In the genomic region with DNA sequence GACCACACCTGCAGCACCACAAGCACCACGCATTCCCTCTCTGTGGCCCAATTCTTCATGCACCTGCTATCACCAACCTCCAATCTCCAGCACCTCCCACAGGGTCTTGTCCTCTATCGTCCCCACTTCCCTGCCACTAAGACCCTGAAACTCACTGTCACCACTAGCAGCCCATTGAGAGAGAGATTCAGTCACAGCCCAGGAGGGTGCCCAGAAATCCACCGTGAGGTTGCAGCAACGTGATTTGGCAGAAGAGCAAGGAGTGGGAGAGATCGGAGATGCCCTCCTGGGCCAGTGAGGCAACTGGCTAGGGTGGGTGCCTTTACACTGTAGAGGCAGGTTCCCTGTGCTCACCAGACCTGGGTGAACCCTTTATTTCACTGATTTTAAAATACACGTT, we compare ENCODE assay signal across 23 cellular contexts.
"Had no signal": no experiment of that assay in that cellular context is flagged by ENCODE, and none has a peak within 500 bp of the region (broad histone marks: within the 10 kb centered on the region; RNA-seq: fewer than 3 reads in every experiment).

No MANE protein-coding gene starts in this region.

- H3K27ac ChIP-seq: body of pancreas, cardiac muscle cell, left lung, thyroid gland had no signal

- H3K4me1 Mint-ChIP-seq: activated B cell treated with CpG ODN at 0.5 μM for 24 hours; activated CD4-positive, alpha-beta T cell treated with anti-CD3 and anti-CD28 coated beads for 36 hours; activated CD8-positive, alpha-beta memory T cell treated with anti-CD3 and anti-CD28 coated beads, Interleukin-2, amount 10 ng/mL, durations not matched to agents 7 days and 5 days had no signal

- H3K4me1 ChIP-seq: body of pancreas had no signal

- H3K9me3 ChIP-seq: body of pancreas, left lung, thyroid gland had no signal

- DNase-seq: activated B cell treated with CpG ODN at 0.5 μM for 24 hours; activated CD4-positive, alpha-beta T cell treated with anti-CD3 and anti-CD28 coated beads for 36 hours; activated CD8-positive, alpha-beta memory T cell treated with anti-CD3 and anti-CD28 coated beads, Interleukin-2, amount 10 ng/mL, durations not matched to agents 7 days and 5 days; activated CD8-positive, alpha-beta T cell treated with anti-CD3 and anti-CD28 coated beads for 36 hours; activated gamma-delta T cell treated with Interleukin-2 at 50 U/mL for 16 hours; activated T-cell treated with anti-CD3 and anti-CD28 coated beads for 4 hours; anterior cingulate cortex; body of pancreas; effector CD8-positive, alpha-beta T cell; foreskin melanocyte; left lung; mammary epithelial cell; midbrain; nucleus accumbens; posterior cingulate gyrus; stimulated activated CD4-positive, alpha-beta T cell treated with anti-CD3 and anti-CD28 coated beads, Interleukin-4, amount 100 ng/mL, for 1 hour; stimulated activated naive CD8-positive, alpha-beta T cell treated with anti-CD3 and anti-CD28 coated beads, Interleukin-15, Interleukin-2, amounts not matched to agents 100 U/mL and 50 U/mL, for 24 hours; thyroid gland had no signal

- H3K4me3 Mint-ChIP-seq: activated B cell treated with CpG ODN at 0.5 μM for 24 hours; activated CD4-positive, alpha-beta T cell treated with anti-CD3 and anti-CD28 coated beads for 36 hours; activated CD8-positive, alpha-beta memory T cell treated with anti-CD3 and anti-CD28 coated beads, Interleukin-2, amount 10 ng/mL, durations not matched to agents 7 days and 5 days; activated CD8-positive, alpha-beta T cell treated with anti-CD3 and anti-CD28 coated beads for 36 hours; activated naive CD4-positive, alpha-beta T cell treated with anti-CD3 and anti-CD28 coated beads, Interleukin-2, amount 50 U/mL, for 24 hours; dendritic cell treated with granulocyte-macrophage colony-stimulating factor and Interleukin-4, amounts not matched to agents 40 ng/mL and 50 ng/mL, for 4 days; natural killer cell treated with Interleukin-12 subunit alpha and Interleukin-12 subunit beta and Interleukin-15 and Interleukin-18, amount 100 ng/mL, for 72 hours; T-helper 1 cell treated with Interleukin-12 subunit alpha and Interleukin-12 subunit beta and Interleukin-4 antibody, amounts not matched to agents 30 μg/mL and 1 μg/mL, for 36 hours had no signal

- H3K27ac Mint-ChIP-seq: activated B cell treated with CpG ODN at 0.5 μM for 24 hours; activated CD4-positive, alpha-beta T cell treated with anti-CD3 and anti-CD28 coated beads for 36 hours; activated CD8-positive, alpha-beta memory T cell treated with anti-CD3 and anti-CD28 coated beads, Interleukin-2, amount 10 ng/mL, durations not matched to agents 7 days and 5 days; activated CD8-positive, alpha-beta T cell treated with anti-CD3 and anti-CD28 coated beads for 36 hours; activated naive CD4-positive, alpha-beta T cell treated with anti-CD3 and anti-CD28 coated beads, Interleukin-2, amount 50 U/mL, for 24 hours; dendritic cell treated with granulocyte-macrophage colony-stimulating factor and Interleukin-4, amounts not matched to agents 40 ng/mL and 50 ng/mL, for 4 days; natural killer cell treated with Interleukin-12 subunit alpha and Interleukin-12 subunit beta and Interleukin-15 and Interleukin-18, amount 100 ng/mL, for 72 hours; T-helper 1 cell treated with Interleukin-12 subunit alpha and Interleukin-12 subunit beta and Interleukin-4 antibody, amounts not matched to agents 30 μg/mL and 1 μg/mL, for 36 hours had no signal

- H3K9me3 Mint-ChIP-seq: activated B cell treated with CpG ODN at 0.5 μM for 24 hours; activated CD8-positive, alpha-beta T cell treated with anti-CD3 and anti-CD28 coated beads for 36 hours; activated naive CD4-positive, alpha-beta T cell treated with anti-CD3 and anti-CD28 coated beads, Interleukin-2, amount 50 U/mL, for 24 hours; dendritic cell treated with granulocyte-macrophage colony-stimulating factor and Interleukin-4, amounts not matched to agents 40 ng/mL and 50 ng/mL, for 4 days; natural killer cell treated with Interleukin-12 subunit alpha and Interleukin-12 subunit beta and Interleukin-15 and Interleukin-18, amount 100 ng/mL, for 72 hours; T-helper 1 cell treated with Interleukin-12 subunit alpha and Interleukin-12 subunit beta and Interleukin-4 antibody, amounts not matched to agents 30 μg/mL and 1 μg/mL, for 36 hours had no signal

- H3K36me3 Mint-ChIP-seq: activated CD8-positive, alpha-beta memory T cell treated with anti-CD3 and anti-CD28 coated beads, Interleukin-2, amount 10 ng/mL, durations not matched to agents 7 days and 5 days; activated naive CD4-positive, alpha-beta T cell treated with anti-CD3 and anti-CD28 coated beads, Interleukin-2, amount 50 U/mL, for 24 hours; natural killer cell treated with Interleukin-12 subunit alpha and Interleukin-12 subunit beta and Interleukin-15 and Interleukin-18, amount 100 ng/mL, for 72 hours had no signal

- H3K27me3 ChIP-seq: body of pancreas, thyroid gland had no signal

- H3K4me3 ChIP-seq: body of pancreas, cardiac muscle cell, left lung, thyroid gland had no signal

- H3K36me3 ChIP-seq: cardiac muscle cell, left lung, thyroid gland had no signal
